Comparison of ENCODE assay signal across 15 cellular contexts in the genomic region with DNA sequence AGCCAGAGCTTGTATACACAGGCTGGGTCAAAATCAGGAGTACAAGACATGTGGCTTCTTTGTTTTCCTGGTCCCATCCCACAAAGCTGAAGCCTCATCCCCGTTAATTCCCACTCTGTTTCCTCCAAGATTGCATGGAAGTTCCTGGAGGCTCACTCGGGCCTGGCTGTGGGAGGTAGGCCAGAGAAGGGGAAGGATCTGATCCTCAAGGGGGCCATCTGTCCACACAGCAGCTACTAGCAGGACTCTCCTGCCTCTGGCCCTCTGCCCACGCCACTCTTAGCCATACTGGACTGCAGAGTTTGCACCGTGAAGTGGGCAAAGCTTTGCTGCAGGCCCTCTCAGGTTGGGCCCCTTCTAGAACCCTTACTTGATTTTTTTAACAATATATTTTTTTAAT.
DNase-seq lines count a peak whose midpoint lies in the region; ATAC-seq, FAIRE-seq and TF ChIP-seq lines count a peak whose summit lies in the region.
"Had no signal": no experiment of that assay in that cellular context is flagged by ENCODE, and none has a peak within 500 bp of the region (broad histone marks: within the 10 kb centered on the region; RNA-seq: fewer than 3 reads in every experiment).

No MANE protein-coding gene starts in this region.

- H3K27me3 ChIP-seq in H9 (ENCODE audit: insufficient read depth, low read length) (no peaks in the 10 kb centered on the region), astrocyte (ENCODE audit: insufficient read depth, low read length) (no peaks in the 10 kb centered on the region)
- H3K27me3 ChIP-seq: BLaER1, MG63 had no signal

- H4K20me1 ChIP-seq in H9 (ENCODE audit: control insufficient read depth, insufficient read depth, insufficient read length) (no peaks in the 10 kb centered on the region), astrocyte (ENCODE audit: insufficient read depth, low read length) (no peaks in the 10 kb centered on the region)
- H4K20me1 ChIP-seq: BLaER1 had no signal

- H2BK120ac ChIP-seq in H9 (ENCODE audit: low read depth, low read length, poor library complexity, severe bottlenecking), result no peak overlapping the region

- H3K36me3 ChIP-seq in astrocyte (ENCODE audit: insufficient read depth, low read length), result no peaks in the 10 kb centered on the region
- H3K36me3 ChIP-seq: BLaER1, MG63 had no signal

- H3K27ac Mint-ChIP-seq in H9, result no peak overlapping the region
- H3K27ac Mint-ChIP-seq in astrocyte (ENCODE audit: unreplicated experiment), result peak overlapping the region; percentile 74
- H3K27ac Mint-ChIP-seq: activated T-cell treated with anti-CD3 and anti-CD28 coated beads, Interleukin-2, amount 50 U/mL, for 72 hours; natural killer cell had no signal

- FAIRE-seq in astrocyte (lab: Jason Lieb, UNC), result no peak

- H2AK5ac ChIP-seq in H9 (ENCODE audit: insufficient read length, low read length), result no peak overlapping the region

- WGBS in H9 (ENCODE audit: extremely low coverage, insufficient read length, low lambda C conversion rate), result no CpG with 5 or more reads among the region's 4 CpGs

- H3K36me3 Mint-ChIP-seq in H9 (ENCODE audit: insufficient read depth in 1 of 3, low read depth in 3 of 3) (no peaks in the 10 kb centered on the region; a peak in 2 of 7 replicates), astrocyte (ENCODE audit: low read depth, unreplicated experiment) (no peaks in the 10 kb centered on the region)
- H3K36me3 Mint-ChIP-seq: natural killer cell had no signal

- H3T11ph ChIP-seq in H9 (ENCODE audit: low read length), result no peak overlapping the region

- H3K4ac ChIP-seq in H9 (ENCODE audit: low read depth, low read length), result no peak overlapping the region

- ATAC-seq in sciatic nerve, result peak; percentile 80
- ATAC-seq in left lobe of liver, result no peak
- ATAC-seq: activated CD4-positive, CD25-positive, alpha-beta regulatory T cell treated with anti-CD3 and anti-CD28 coated beads, Interleukin-2, amount 50 U/mL, for 24 hours; activated T-cell treated with anti-CD3 and anti-CD28 coated beads, Interleukin-2, amount 50 U/mL, for 72 hours; esophagus mucosa had no signal

- H3K79me2 ChIP-seq in H9 (ENCODE audit: insufficient read depth, low read length) (no peaks in the 10 kb centered on the region), astrocyte (ENCODE audit: insufficient read depth, low read length) (no peaks in the 10 kb centered on the region)

- H2AFZ ChIP-seq in H9 (ENCODE audit: low read length), result no peak overlapping the region
- no peak overlapping the region for H2AFZ ChIP-seq in astrocyte (ENCODE audit: low read depth, low read length)

- peaks cover 24 to 33% of the 10 kb centered on the region in 2 experiments for H3K4me1 Mint-ChIP-seq in H9
- peaks cover 16% of the 10 kb centered on the region for H3K4me1 Mint-ChIP-seq in astrocyte (ENCODE audit: low read depth, unreplicated experiment)
- H3K4me1 Mint-ChIP-seq: natural killer cell had no signal

- no peak overlapping the region for H4K91ac ChIP-seq in H9 (ENCODE audit: insufficient read length, low read depth, low read length)

- no peak overlapping the region for H4K8ac ChIP-seq in H9 (replicated peaks; ENCODE audit: insufficient read length, low read depth, low read length)

- H3K9me3 ChIP-seq in H9 (ENCODE audit: control insufficient read depth, low read depth, low read length) (no peaks in the 10 kb centered on the region), astrocyte (ENCODE audit: insufficient read depth, low read depth, low read length) (no peaks in the 10 kb centered on the region)
- H3K9me3 ChIP-seq: BLaER1, MG63 had no signal

- H3K4me2 ChIP-seq in H9 (ENCODE audit: insufficient read depth, insufficient read length, low read length) (no peak overlapping the region), astrocyte (ENCODE audit: low read length) (no peak overlapping the region)
- H3K4me2 ChIP-seq: BLaER1 had no signal

- H2BK12ac ChIP-seq in H9 (ENCODE audit: insufficient read length, low read depth, low read length), result no peak overlapping the region

- H3K4me3 Mint-ChIP-seq in H9, result no peak overlapping the region
- H3K4me3 Mint-ChIP-seq in astrocyte (ENCODE audit: unreplicated experiment), result no peak overlapping the region
- H3K4me3 Mint-ChIP-seq: activated T-cell treated with anti-CD3 and anti-CD28 coated beads, Interleukin-2, amount 50 U/mL, for 72 hours; natural killer cell had no signal

- H3K4me1 ChIP-seq in H9 (ENCODE audit: insufficient read depth, low read length) (no peaks in the 10 kb centered on the region), astrocyte (ENCODE audit: insufficient read depth, low read length) (no peaks in the 10 kb centered on the region)

- H3K9me3 Mint-ChIP-seq in H9 (no peaks in the 10 kb centered on the region), astrocyte (ENCODE audit: unreplicated experiment) (no peaks in the 10 kb centered on the region)
- H3K9me3 Mint-ChIP-seq: natural killer cell had no signal

- no peak overlapping the region for H3K18ac ChIP-seq in H9 (ENCODE audit: insufficient read length, low read depth, low read length)

- DNase-seq in H9 (no peak), astrocyte (ENCODE audit: low read depth) (no peak), left kidney (ENCODE audit: low read depth, low spot score) (peak; percentile 44), sciatic nerve (ENCODE audit: low spot score) (peak; percentile 69), T-helper 9 cell (no peak), T1000 (lab: John Stamatoyannopoulos, UW) (no peak), left lobe of liver (ENCODE audit: low spot score) (no peak), iPS-NIHi11 (ENCODE audit: low spot score) (no peak)
- DNase-seq: activated T-cell treated with anti-CD3 and anti-CD28 coated beads, Interleukin-2, amount 50 U/mL, for 72 hours; GF-D8; MG63; natural killer cell had no signal

- H3K27ac ChIP-seq in H9 (ENCODE audit: insufficient read length, low read depth, low read length) (no peak overlapping the region), astrocyte (ENCODE audit: low read depth, low read length) (no peak overlapping the region)
- H3K27ac ChIP-seq: BLaER1 had no signal

- H2BK5ac ChIP-seq in H9 (ENCODE audit: insufficient read length, low read length), result no peak overlapping the region

- H3K23me2 ChIP-seq in H9 (ENCODE audit: insufficient read length, low read depth, low read length, poor library complexity, severe bottlenecking), result no peaks in the 10 kb centered on the region

- no peak overlapping the region for H3K56ac ChIP-seq in H9 (ENCODE audit: insufficient read length, low read depth, low read length)

- intact Hi-C loops in sciatic nerve (cut with DNase I), result no loop called here

- TF ChIP-seq CTCF in H9 (conservative IDR thresholded peaks at IDR 0.05), result no peak
- TF ChIP-seq CTCF in astrocyte (IDR thresholded peaks at IDR 0.05; ENCODE audit: insufficient read depth, low read depth, low read length), result no peak

- H3K27me3 Mint-ChIP-seq in H9 (ENCODE audit: low read depth) (no peaks in the 10 kb centered on the region; the same call in 1 of the 2 replicates), astrocyte (ENCODE audit: low read depth, unreplicated experiment) (peaks cover 5% of the 10 kb centered on the region)

- H2BK15ac ChIP-seq in H9 (ENCODE audit: low read depth, low read length), result no peak overlapping the region

- no peaks in the 10 kb centered on the region for H3K79me1 ChIP-seq in H9 (ENCODE audit: insufficient read depth, low read depth, low read length, poor library complexity, severe bottlenecking)

- H4K5ac ChIP-seq in H9 (ENCODE audit: insufficient read length, low read depth, low read length), result no peak overlapping the region

- H3K23ac ChIP-seq in H9 (ENCODE audit: insufficient read length, low read depth, low read length), result no peak overlapping the region

- H2BK20ac ChIP-seq in H9 (ENCODE audit: low read depth, low read length, poor library complexity, severe bottlenecking), result no peak overlapping the region

- H3K14ac ChIP-seq in H9 (ENCODE audit: insufficient read depth, low read length), result peak overlapping the region; percentile 31

- H3K9ac ChIP-seq in H9 (ENCODE audit: extremely low read depth, insufficient read length, low read length) (no peak overlapping the region), astrocyte (ENCODE audit: low read length) (no peak overlapping the region)
- H3K9ac ChIP-seq: BLaER1 had no signal

- H3K4me3 ChIP-seq in astrocyte (ENCODE audit: insufficient read depth, low read depth, low read length), result no peak overlapping the region
- H3K4me3 ChIP-seq: BLaER1, MG63 had no signal

Comparison
In these comparisons a context has a peak if more than half of its experiments do, and no peak if none do; other contexts are left out.
1. DNase-seq: peak in left kidney (single experiment) and sciatic nerve (single experiment); none in H9 (single experiment), astrocyte (single experiment), T-helper 9 cell (single experiment), T1000 (single experiment), left lobe of liver (single experiment) and iPS-NIHi11 (single experiment).